In the genomic region with DNA sequence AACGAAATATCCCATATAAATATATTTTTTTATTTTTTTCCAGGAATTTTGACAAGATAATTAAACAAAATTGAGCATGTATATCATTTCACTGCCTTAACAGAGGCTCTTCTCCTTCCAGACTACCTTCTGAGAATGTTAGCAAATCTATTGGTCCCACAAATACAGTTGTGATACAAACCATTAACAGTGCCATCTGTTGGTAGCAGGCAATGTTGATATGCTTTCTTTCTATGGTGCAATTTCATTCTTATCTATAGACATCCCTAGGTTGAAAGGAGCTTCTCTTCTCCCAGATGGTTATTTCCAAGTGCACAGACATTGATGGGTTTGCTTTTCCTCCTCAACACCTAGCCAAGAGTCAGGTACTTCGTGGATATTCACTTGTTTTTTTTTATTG, we compare ENCODE assay signal across 9 cellular contexts.
DNase-seq lines count a peak whose midpoint lies in the region; ATAC-seq and TF ChIP-seq lines count a peak whose summit lies in the region.
"Had no signal": no experiment of that assay in that cellular context is flagged by ENCODE, and none has a peak within 500 bp of the region (broad histone marks: within the 10 kb centered on the region; RNA-seq: fewer than 3 reads in every experiment).

No MANE protein-coding gene starts in this region.

- H3K36me3 ChIP-seq in endodermal cell (ENCODE audit: control insufficient read depth, insufficient read depth, low read length) (no peaks in the 10 kb centered on the region), thyroid gland (no peaks in the 10 kb centered on the region)

- no peak overlapping the region for H3K4me3 Mint-ChIP-seq in endodermal cell

- peaks cover 10% of the 10 kb centered on the region for H3K9me3 ChIP-seq in endodermal cell (ENCODE audit: control insufficient read depth, low read length)
- no peaks in the 10 kb centered on the region for H3K9me3 ChIP-seq in thyroid gland

- TF ChIP-seq POLR2A in NB4 (IDR thresholded peaks at IDR 0.05; ENCODE audit: extremely low read depth, insufficient read length), result no peak
- TF ChIP-seq POLR2A in thyroid gland (IDR thresholded peaks at IDR 0.05), result no peak

- H3K27me3 ChIP-seq in endodermal cell (ENCODE audit: control insufficient read depth, insufficient read depth, low read length, poor library complexity, severe bottlenecking) (no peaks in the 10 kb centered on the region), thyroid gland (no peaks in the 10 kb centered on the region)

- H3K4me3 ChIP-seq in NB4 (ENCODE audit: low read depth, low read length) (no peak overlapping the region), endodermal cell (ENCODE audit: low read length) (no peak overlapping the region), thyroid gland (replicated peaks in 1 of 3) (no peak overlapping the region)
- H3K4me3 ChIP-seq: K562 had no signal

- H3K4me1 ChIP-seq in endodermal cell (ENCODE audit: control insufficient read depth, insufficient read depth, low read length) (no peaks in the 10 kb centered on the region), thyroid gland (no peaks in the 10 kb centered on the region)

- TF ChIP-seq CTCF in NB4 (IDR thresholded peaks at IDR 0.05; ENCODE audit: low read depth, low read length) (peak; percentile 39), endodermal cell (conservative IDR thresholded peaks at IDR 0.05) (peak; percentile 74), thyroid gland (IDR thresholded peaks at IDR 0.05) (peak in 3 of 6 experiments; percentile 45 to 46 (median 45))

- H3K9me3 Mint-ChIP-seq in endodermal cell, result peaks cover 24% of the 10 kb centered on the region

- intact Hi-C loops in thyroid gland (cut with DNase I), result no loop called here

- peaks cover 1% of the 10 kb centered on the region for H3K36me3 Mint-ChIP-seq in endodermal cell (ENCODE audit: low read depth)

- no peaks in the 10 kb centered on the region for H3K27me3 Mint-ChIP-seq in endodermal cell (ENCODE audit: insufficient read depth)

- WGBS in endodermal cell (ENCODE audit: insufficient coverage in 1 of 2, insufficient read length in 1 of 2), 2 experiments, result no CpG with 5 or more reads among the region's 2 CpGs
- WGBS in thyroid gland, 2 donors, result 38 to 47% methylated on average over 2 of the region's 2 CpGs

- peaks cover 3% of the 10 kb centered on the region for H3K4me1 Mint-ChIP-seq in endodermal cell

- H3K27ac ChIP-seq in endodermal cell (ENCODE audit: low read depth, low read length) (no peak overlapping the region), thyroid gland (no peak overlapping the region)

- no peak overlapping the region for H3K27ac Mint-ChIP-seq in endodermal cell

- DNase-seq in DMS114 treated with DMSO at 0.1 percent for 48 hours (lab: John Stamatoyannopoulos, UW; ENCODE audit: unreplicated experiment) (peak; percentile 41), NB4 (ENCODE audit: low read depth) (peak; percentile 43), endodermal cell (no peak), NCI-H1436 treated with DMSO at 0.1 percent for 48 hours (lab: John Stamatoyannopoulos, UW) (no peak), thyroid gland (no peak)
- no peak for DNase-seq in stimulated activated CD8-positive, alpha-beta memory T cell treated with anti-CD3 and anti-CD28 coated beads, Interleukin-4, amount 100 ng/mL, for 48 hours

- ATAC-seq in GM21717 (IDR thresholded peaks at IDR 0.05; ENCODE audit: unreplicated experiment), result peak; percentile 67
- no peak for ATAC-seq in HG03439 (IDR thresholded peaks at IDR 0.05; ENCODE audit: unreplicated experiment)
- ATAC-seq: K562 had no signal

- no peak overlapping the region for H3K9ac ChIP-seq in endodermal cell (ENCODE audit: extremely low read depth, low read length, poor library complexity, severe bottlenecking)

Comparison
In these comparisons a context has a peak if more than half of its experiments do, and no peak if none do; other contexts are left out.
1. DNase-seq: peak in DMS114 treated with DMSO at 0.1 percent for 48 hours (single experiment) and NB4 (single experiment); none in endodermal cell (single experiment), NCI-H1436 treated with DMSO at 0.1 percent for 48 hours (single experiment), thyroid gland (0 of 2) and stimulated activated CD8-positive, alpha-beta memory T cell treated with anti-CD3 and anti-CD28 coated beads, Interleukin-4, amount 100 ng/mL, for 48 hours (single experiment).